In the genomic region with DNA sequence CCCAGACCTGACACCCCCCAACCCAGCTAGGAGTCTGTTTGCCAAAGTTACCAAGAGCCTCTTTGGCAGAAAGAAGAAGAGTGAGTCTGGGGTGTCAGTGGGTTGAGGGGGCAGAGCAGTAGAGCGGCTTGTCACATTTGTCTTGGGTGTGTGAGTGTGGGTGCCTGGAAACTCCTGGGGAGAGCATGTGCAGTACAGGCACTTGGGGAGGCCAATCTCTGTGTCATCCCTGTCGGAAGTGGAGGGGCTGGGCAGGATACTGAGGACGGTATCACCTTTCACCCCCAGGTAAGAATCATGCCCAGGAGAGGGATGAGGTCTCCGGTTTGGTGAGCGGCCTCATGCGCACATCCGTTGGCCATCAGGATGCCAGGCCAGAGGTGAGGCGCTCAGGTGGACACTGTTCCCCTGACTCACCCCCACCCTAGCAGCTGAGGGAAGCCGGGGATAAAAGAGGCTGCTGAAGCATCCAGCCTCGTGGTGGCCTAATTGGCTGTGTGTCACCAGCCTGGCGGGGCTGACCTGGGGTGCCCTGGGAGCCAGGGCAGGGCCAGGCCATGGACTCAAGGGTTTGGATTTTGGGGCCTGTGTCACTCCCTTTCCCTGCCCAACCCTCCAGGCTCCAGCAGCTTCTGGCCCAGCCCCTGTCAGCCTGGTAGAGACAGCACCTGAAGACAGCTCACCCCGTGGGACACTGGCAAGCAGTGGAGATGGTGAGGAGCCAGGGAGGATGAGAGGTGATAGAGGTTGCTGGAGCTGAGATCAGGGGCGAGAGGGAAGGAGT, we compare ENCODE assay signal across 8 cellular contexts. TPM values are rescaled to one million over a fixed set of nuclear protein-coding genes. Genes with fewer than 3 reads are reported as not detected.
DNase-seq lines count a peak whose midpoint lies in the region; ATAC-seq and TF ChIP-seq lines count a peak whose summit lies in the region.
"Had no signal": no experiment of that assay in that cellular context is flagged by ENCODE, and none has a peak within 500 bp of the region (broad histone marks: within the 10 kb centered on the region; RNA-seq: fewer than 3 reads in every experiment).

No MANE protein-coding gene starts in this region.

- CTCF ChIA-PET in RWPE1 (lab: Yijun Ruan, JAX) = no interaction called here

- no peaks in the 10 kb centered on the region for H3K27me3 ChIP-seq in GM23338 (ENCODE audit: insufficient read depth)

- no peak overlapping the region; the same call in 1 of the 2 replicates for H3K27ac Mint-ChIP-seq in GM23338

- no peaks in the 10 kb centered on the region for H3K9me3 Mint-ChIP-seq in GM23338

- peaks cover 27% of the 10 kb centered on the region for H3K4me1 Mint-ChIP-seq in GM23338

- H2AFZ ChIP-seq in GM23338 = no peak overlapping the region

- H3K79me2 ChIP-seq in GM23338 (replicated peaks; ENCODE audit: insufficient read depth) = 0 out of 2 replicates have a peak, but pooled peaks cover 3% of the 10 kb centered on the region

- H3F3A ChIP-seq in GM23338 (replicated peaks; ENCODE audit: low read depth) = peaks cover 13% of the 10 kb centered on the region; the same call in 1 of the 2 replicates

- no peak for DNase-seq in RWPE1 (ENCODE audit: low spot score)
- DNase-seq in choroid plexus epithelial cell (ENCODE audit: low read depth) = no peak
- peak; percentile 48 for DNase-seq in sciatic nerve (ENCODE audit: low spot score)
- no peak for DNase-seq in stimulated activated CD8-positive, alpha-beta memory T cell treated with anti-CD3 and anti-CD28 coated beads, Interleukin-4, amount 100 ng/mL, for 48 hours
- DNase-seq in GM23338 (ENCODE audit: low spot score) = no peak
- DNase-seq: NCI-H69 had no signal

- ATAC-seq in sciatic nerve = no peak
- no peak for ATAC-seq in GM18858 (IDR thresholded peaks at IDR 0.05; ENCODE audit: unreplicated experiment)
- ATAC-seq in GM23338 = no peak
- ATAC-seq: left lobe of liver had no signal

- TF ChIP-seq CTCF in RWPE1 (conservative IDR thresholded peaks at IDR 0.05; ENCODE audit: low read depth) = no peak
- TF ChIP-seq CTCF in choroid plexus epithelial cell (conservative IDR thresholded peaks at IDR 0.05; ENCODE audit: low read depth, low read length) = no peak
- TF ChIP-seq CTCF in GM23338 (conservative IDR thresholded peaks at IDR 0.05; ENCODE audit: low read depth in 2 of 2) = no peak

- no peaks in the 10 kb centered on the region for H3K9me2 ChIP-seq in GM23338 (ENCODE audit: insufficient read depth)

- intact Hi-C loops in sciatic nerve (cut with DNase I) = no loop called here

- H3K27me3 Mint-ChIP-seq in GM23338 (ENCODE audit: insufficient read depth, low read depth, poor library complexity) = peaks cover 17% of the 10 kb centered on the region

- H4K20me1 ChIP-seq in GM23338 (replicated peaks; ENCODE audit: insufficient read depth) = no peaks in the 10 kb centered on the region

- no peak overlapping the region for H3K4me2 ChIP-seq in GM23338

- H3K36me3 ChIP-seq in GM23338 (ENCODE audit: insufficient read depth) = no peaks in the 10 kb centered on the region; the same call in 1 of the 2 replicates

- POLR2A ChIA-PET in RWPE1 (lab: Yijun Ruan, JAX; ENCODE audit: low non-redundant PET) = interaction anchor here (0.5 kb wide), 1 partner anchor 11 kb away, joined by 5 read pairs; no protein-coding TSS in a partner anchor

- H3K4me3 ChIP-seq in choroid plexus epithelial cell (ENCODE audit: low read depth, low read length) = peak overlapping the region; percentile 90
- H3K4me3 ChIP-seq in GM23338 = no peak overlapping the region

- no peak overlapping the region for H3K4me3 Mint-ChIP-seq in GM23338

- H3K4me1 ChIP-seq in GM23338 (ENCODE audit: insufficient read depth) = peaks cover 28% of the 10 kb centered on the region

- H3K27ac ChIP-seq in RWPE1 (peak overlapping the region; percentile 99), GM23338 (ENCODE audit: low read depth) (no peak overlapping the region)

- H3K36me3 Mint-ChIP-seq in GM23338 (ENCODE audit: low read depth) = peaks cover 41% of the 10 kb centered on the region

TF ChIP-seq in GM23338, 12 proteins besides CTCF, POLR2A, EP300 and RAD21:
- no peak for TF ChIP-seq ZNF331 (CRISPR knock-in tag; IDR thresholded peaks at IDR 0.05; ENCODE audit: low read depth)
- TF ChIP-seq EZH2 (IDR thresholded peaks at IDR 0.05; ENCODE audit: low read depth, unreplicated experiment) = no peak
- no peak for TF ChIP-seq ZNF114 (CRISPR knock-in tag; IDR thresholded peaks at IDR 0.05)
- TF ChIP-seq, protein P1, sequence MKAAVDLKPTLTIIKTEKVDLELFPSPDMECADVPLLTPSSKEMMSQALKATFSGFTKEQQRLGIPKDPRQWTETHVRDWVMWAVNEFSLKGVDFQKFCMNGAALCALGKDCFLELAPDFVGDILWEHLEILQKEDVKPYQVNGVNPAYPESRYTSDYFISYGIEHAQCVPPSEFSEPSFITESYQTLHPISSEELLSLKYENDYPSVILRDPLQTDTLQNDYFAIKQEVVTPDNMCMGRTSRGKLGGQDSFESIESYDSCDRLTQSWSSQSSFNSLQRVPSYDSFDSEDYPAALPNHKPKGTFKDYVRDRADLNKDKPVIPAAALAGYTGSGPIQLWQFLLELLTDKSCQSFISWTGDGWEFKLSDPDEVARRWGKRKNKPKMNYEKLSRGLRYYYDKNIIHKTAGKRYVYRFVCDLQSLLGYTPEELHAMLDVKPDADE (IDR thresholded peaks at IDR 0.05) = no peak

RNA-seq across cellular contexts. Expression of a gene that starts 3.3 kb away (rescaled TPM):
- total RNA-seq in sciatic nerve = 26.1 TPM
- total RNA-seq in GM23338 (2014; rRNA removed; shearing (Covaris generic)) = 11.8 and 15.1 TPM in 2 replicates
- polyA plus RNA-seq in GM23338 (2016; fragmentation: Nextera tagmentation; extraction: Ambion mirVana) = 7.6 and 8.7 TPM in 2 replicates

RNA-seq across cellular contexts. Expression of a gene that starts 3.6 kb away (rescaled TPM):
- 0.49 TPM for total RNA-seq in sciatic nerve
- total RNA-seq in GM23338 (2014; rRNA removed; shearing (Covaris generic)) = 0.73 TPM in 1 of 2 replicates, not detected in the other
- not detected in 2 replicates for polyA plus RNA-seq in GM23338 (2016; fragmentation: Nextera tagmentation; extraction: Ambion mirVana)

RNA-seq across cellular contexts. Expression of a gene that starts 4.8 kb away (rescaled TPM):
- 35.0 TPM for total RNA-seq in sciatic nerve
- 0.16 and 0.66 TPM in 2 replicates for total RNA-seq in GM23338 (2014; rRNA removed; shearing (Covaris generic))
- 0.33 and 0.37 TPM in 2 replicates for polyA plus RNA-seq in GM23338 (2016; fragmentation: Nextera tagmentation; extraction: Ambion mirVana)

RNA-seq across cellular contexts. Expression of a gene that starts 15.5 kb away (rescaled TPM):
- total RNA-seq in sciatic nerve = 0.36 TPM
- 0.58 and 0.63 TPM in 2 replicates for total RNA-seq in GM23338 (2014; rRNA removed; shearing (Covaris generic))
- polyA plus RNA-seq in GM23338 (2016; fragmentation: Nextera tagmentation; extraction: Ambion mirVana) = 1.5 and 1.6 TPM in 2 replicates

RNA-seq across cellular contexts. Expression of a gene that starts 28.2 kb away (rescaled TPM):
- total RNA-seq in sciatic nerve = 1,483 TPM
- 1,756 and 2,098 TPM in 2 replicates for total RNA-seq in GM23338 (2014; rRNA removed; shearing (Covaris generic))
- 2,427 and 2,738 TPM in 2 replicates for polyA plus RNA-seq in GM23338 (2016; fragmentation: Nextera tagmentation; extraction: Ambion mirVana)

Comparison
In these comparisons a context has a peak if more than half of its experiments do, and no peak if none do; other contexts are left out.
1. RNA of a gene that starts 4.8 kb away (total RNA-seq): 35.0 TPM in sciatic nerve (single experiment); 0.16 to 0.66 TPM in GM23338; every median in the first group is over 10 times any median in the second.